ENCODE assay signal across 8 cellular contexts in genomic region chr3:62188547-62189375, GRCh38.
A peak's percentile ranks its signal among the peaks of the same experiment; 100 is the strongest.
DNase-seq lines count a peak whose midpoint lies in the region; ATAC-seq and TF ChIP-seq lines count a peak whose summit lies in the region.

No MANE protein-coding gene starts in this region.

- H3K36me3 Mint-ChIP-seq in memory B cell: no peaks in the 10 kb centered on the region

- H3K4me1 Mint-ChIP-seq in memory B cell: peaks cover 3% of the 10 kb centered on the region

- peak; percentile 79 for ATAC-seq in GM18907 (IDR thresholded peaks at IDR 0.05; ENCODE audit: unreplicated experiment)
- ATAC-seq in HG03342 (IDR thresholded peaks at IDR 0.05; ENCODE audit: unreplicated experiment): peak; percentile 75
- ATAC-seq in memory B cell (ENCODE audit: low read depth): peak; percentile 57

- no peak overlapping the region for H3K27ac Mint-ChIP-seq in memory B cell

- H3K27me3 Mint-ChIP-seq in memory B cell: peaks cover 7% of the 10 kb centered on the region

- peak overlapping the region in 23 of 59 donors; percentile 2 to 43 (median 20) for H3K4me3 ChIP-seq in dorsolateral prefrontal cortex

- H3K27ac ChIP-seq in dorsolateral prefrontal cortex: peak overlapping the region in 20 of 59 donors; percentile 1 to 65 (median 32)

- TF ChIP-seq CTCF in AG09319 (IDR thresholded peaks at IDR 0.05; ENCODE audit: low read depth, low read length) (peak; percentile 76), dorsolateral prefrontal cortex (IDR thresholded peaks at IDR 0.05 in 54 of 56, conservative IDR thresholded peaks at IDR 0.05 in 2 of 56; ENCODE audit: low read depth in 1 of 56, partially characterized antibody in 56 of 56) (peak; percentile 64 to 92 (median 86))

- peak overlapping the region; percentile 4 for H3K4me3 Mint-ChIP-seq in memory B cell

- DNase-seq in AG09319 (ENCODE audit: extremely low read depth, low read depth): peak; percentile 52
- peak; percentile 40 to 78 for DNase-seq in NCI-H526 (lab: John Stamatoyannopoulos, UW)
- peak; percentile 33 to 35 for DNase-seq in activated CD4-positive, alpha-beta T cell treated with anti-CD3 and anti-CD28 coated beads, Interleukin-2, amount 50 U/mL, for 24 hours (ENCODE audit: low read depth in 1 of 2, low spot score in 1 of 2)
- DNase-seq in dorsolateral prefrontal cortex: peak; percentile 61 to 88 (median 77)
- DNase-seq in memory B cell (ENCODE audit: low spot score in 2 of 2): peak; percentile 39 to 47
- peak; percentile 26 for DNase-seq in stimulated activated CD8-positive, alpha-beta memory T cell treated with anti-CD3 and anti-CD28 coated beads, Interleukin-15, amount 100 ng/mL, for 24 hours (ENCODE audit: low read depth)

- no peaks in the 10 kb centered on the region for H3K9me3 Mint-ChIP-seq in memory B cell

- intact Hi-C loops in dorsolateral prefrontal cortex (cut with DNase I): loop anchor here (2.0 to 5.0 kb wide), 3 partner anchors 331 to 626 kb away; partner anchors contain the start of gene PTPRG (in 1 of the 2)

- H3K27me3 ChIP-seq in dorsolateral prefrontal cortex: no peaks in the 10 kb centered on the region

Comparison
In these comparisons a context has a peak if more than half of its experiments do, and no peak if none do; other contexts are left out.
1. DNase-seq: peak in every context shown above with its lines; median percentile 77 in dorsolateral prefrontal cortex; 59 in NCI-H526; 52 in AG09319; 43 in memory B cell; 34 in activated CD4-positive, alpha-beta T cell treated with anti-CD3 and anti-CD28 coated beads, Interleukin-2, amount 50 U/mL, for 24 hours; 26 in stimulated activated CD8-positive, alpha-beta memory T cell treated with anti-CD3 and anti-CD28 coated beads, Interleukin-15, amount 100 ng/mL, for 24 hours.